In the genomic region with DNA sequence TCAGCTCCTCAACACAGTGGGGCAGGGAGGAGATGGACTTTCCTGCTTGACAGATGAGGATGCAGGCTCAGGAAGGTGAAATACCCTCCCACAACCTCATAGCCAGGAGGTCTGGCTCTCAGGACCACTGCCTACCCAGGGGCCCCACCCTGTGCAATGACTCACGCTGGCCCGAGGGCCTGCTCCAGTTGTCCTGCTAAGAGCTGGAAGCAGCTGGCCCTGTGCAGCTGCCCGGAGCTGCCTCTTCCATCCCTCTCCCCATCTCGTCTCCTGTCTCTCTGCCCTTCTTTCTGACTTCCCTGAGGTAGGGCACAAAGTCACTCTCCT, we compare ENCODE assay signal across 13 cellular contexts.
DNase-seq lines count a peak whose midpoint lies in the region; ATAC-seq and TF ChIP-seq lines count a peak whose summit lies in the region.
"Had no signal": no experiment of that assay in that cellular context is flagged by ENCODE, and none has a peak within 500 bp of the region (broad histone marks: within the 10 kb centered on the region; RNA-seq: fewer than 3 reads in every experiment).

No MANE protein-coding gene starts in this region.

- no peak for TF ChIP-seq CTCF in choroid plexus epithelial cell (conservative IDR thresholded peaks at IDR 0.05; ENCODE audit: low read depth, low read length)
- no peak for TF ChIP-seq CTCF in brain microvascular endothelial cell (IDR thresholded peaks at IDR 0.05; ENCODE audit: low read depth, low read length, missing control alignments)

- no peaks in the 10 kb centered on the region for H3K27me3 ChIP-seq in brain microvascular endothelial cell (replicated peaks)

- H3K27ac ChIP-seq in brain microvascular endothelial cell: no peak overlapping the region

- ATAC-seq in GM18519 (IDR thresholded peaks at IDR 0.05; ENCODE audit: low FRiP score, unreplicated experiment) (no peak), GM21360 (IDR thresholded peaks at IDR 0.05; ENCODE audit: unreplicated experiment) (no peak)

- no peaks in the 10 kb centered on the region for H3K36me3 ChIP-seq in brain microvascular endothelial cell (replicated peaks)

- DNase-seq in AG08396 (ENCODE audit: low spot score) (peak; percentile 65), M059J (ENCODE audit: low read depth) (peak; percentile 90), choroid plexus epithelial cell (ENCODE audit: low read depth) (peak; percentile 36), myocyte (ENCODE audit: low read depth) (peak; percentile 89), brain microvascular endothelial cell (no peak), DMS53 treated with DMSO at 0.1 percent for 48 hours (lab: John Stamatoyannopoulos, UW; ENCODE audit: unreplicated experiment) (no peak)
- DNase-seq: activated CD4-positive, CD25-positive, alpha-beta regulatory T cell; activated effector memory CD4-positive, alpha-beta T cell treated with anti-CD3 and anti-CD28 coated beads, Interleukin-2, amount 50 U/mL, for 16 hours; effector memory CD4-positive, alpha-beta T cell; NCI-H2107; OCI-M1 had no signal

- H3K4me3 ChIP-seq in choroid plexus epithelial cell (ENCODE audit: low read depth, low read length): no peak overlapping the region
- no peak overlapping the region for H3K4me3 ChIP-seq in brain microvascular endothelial cell (ENCODE audit: low read depth, low read length)

- in situ Hi-C loops in brain microvascular endothelial cell (cut with HindIII; ENCODE audit: low pct_ligation_motif_present, low sequenced_read_pairs): loop anchor here (5.0 kb wide), 1 partner anchor 55 kb away; no protein-coding TSS in a partner anchor

Comparison
In these comparisons a context has a peak if more than half of its experiments do, and no peak if none do; other contexts are left out.
1. DNase-seq: peak in AG08396 (single experiment), M059J (single experiment), choroid plexus epithelial cell (single experiment) and myocyte (single experiment); none in brain microvascular endothelial cell (single experiment) and DMS53 treated with DMSO at 0.1 percent for 48 hours (single experiment).